Comparison of ENCODE assay signal across 19 cellular contexts in the genomic region with DNA sequence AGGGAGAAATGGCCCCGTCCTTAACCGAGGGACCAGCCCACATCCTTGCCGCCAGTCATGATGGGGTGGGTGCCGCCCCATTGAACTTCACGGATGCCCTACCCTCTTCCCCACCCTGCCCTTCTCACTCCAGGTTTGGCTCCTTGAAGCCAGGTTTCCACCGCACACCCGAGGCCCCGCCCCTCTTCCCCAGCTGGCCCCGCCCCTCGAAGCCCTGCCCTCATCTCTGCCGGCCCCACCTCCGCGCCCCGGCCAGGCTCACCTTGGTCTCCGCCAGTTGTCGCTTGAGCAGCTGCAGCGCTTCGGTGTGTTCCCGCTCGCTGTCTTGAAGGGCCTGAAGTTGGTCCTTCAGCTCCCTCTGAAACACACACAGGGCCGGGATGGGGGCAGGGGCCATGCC. TPM values are rescaled to one million over a fixed set of nuclear protein-coding genes. Genes with fewer than 3 reads are reported as not detected.
DNase-seq lines count a peak whose midpoint lies in the region; ATAC-seq lines count a peak whose summit lies in the region.
"Had no signal": no experiment of that assay in that cellular context is flagged by ENCODE, and none has a peak within 500 bp of the region (broad histone marks: within the 10 kb centered on the region; RNA-seq: fewer than 3 reads in every experiment).

No MANE protein-coding gene starts in this region.

- peak overlapping the region; percentile 40 for H3K14ac ChIP-seq in neuronal stem cell (ENCODE audit: low read length)

- no peaks in the 10 kb centered on the region for H3K9me3 Mint-ChIP-seq in activated T-helper 17 cell treated with anti-CD3 and anti-CD28 coated beads, Interleukin-2, amount 50 U/mL, for 72 hours

- no peak overlapping the region for H3K4me2 ChIP-seq in neuronal stem cell (ENCODE audit: insufficient read depth, low read length, poor library complexity, severe bottlenecking)
- H3K4me2 ChIP-seq: A549, KMS-11 had no signal

- no peak overlapping the region for H3K4me3 ChIP-seq in H7 (ENCODE audit: insufficient read depth, low read depth, low read length)
- H3K4me3 ChIP-seq in neuronal stem cell (ENCODE audit: low read length in 2 of 2): no peak overlapping the region
- H3K4me3 ChIP-seq: A549 had no signal

- peaks cover 0 to 29% of the 10 kb centered on the region in 2 donors for H3K9me3 ChIP-seq in neuronal stem cell (replicated peaks in 1 of 2; ENCODE audit: control insufficient read depth in 2 of 2, insufficient read depth in 1 of 2, low read depth in 1 of 2, low read length in 2 of 2)
- H3K9me3 ChIP-seq: A549 had no signal

- H3K27me3 ChIP-seq in H7 (ENCODE audit: control insufficient read depth, insufficient read depth, low read length) (no peaks in the 10 kb centered on the region), neuronal stem cell (ENCODE audit: control insufficient read depth in 3 of 3, insufficient read depth in 3 of 3, low read depth in 1 of 3, low read length in 3 of 3) (no peaks in the 10 kb centered on the region)

- no peak overlapping the region for H3K4ac ChIP-seq in neuronal stem cell (ENCODE audit: low read length)

- H3K27ac Mint-ChIP-seq in activated T-helper 17 cell treated with anti-CD3 and anti-CD28 coated beads, Interleukin-2, amount 50 U/mL, for 72 hours: peak overlapping the region; percentile 58

- no peak overlapping the region for H2BK15ac ChIP-seq in neuronal stem cell (ENCODE audit: low read length)

- no peak overlapping the region for H4K8ac ChIP-seq in neuronal stem cell (ENCODE audit: low read depth, low read length)

- H2BK12ac ChIP-seq in neuronal stem cell (ENCODE audit: low read length): no peak overlapping the region

- peaks cover 41 to 58% of the 10 kb centered on the region in 2 donors for H3K4me1 ChIP-seq in neuronal stem cell (ENCODE audit: control insufficient read depth in 2 of 2, insufficient read depth in 1 of 2, low read depth in 1 of 2, low read length in 2 of 2)
- H3K4me1 ChIP-seq: A549 had no signal

- H2BK120ac ChIP-seq in neuronal stem cell (ENCODE audit: low read depth, low read length): no peak overlapping the region

- no peak overlapping the region for H4K91ac ChIP-seq in neuronal stem cell (ENCODE audit: low read depth, low read length, poor library complexity)

- no peak for ATAC-seq in activated T-helper 17 cell treated with anti-CD3 and anti-CD28 coated beads, Interleukin-2, amount 50 U/mL, for 72 hours (replicated peaks)
- no peak for ATAC-seq in HG03135 (IDR thresholded peaks at IDR 0.05; ENCODE audit: unreplicated experiment)
- no peak for ATAC-seq in HG02623 (IDR thresholded peaks at IDR 0.05; ENCODE audit: unreplicated experiment)
- ATAC-seq: Panc1 had no signal

- no peaks in the 10 kb centered on the region; the same call in 1 of the 2 replicates for H3K36me3 ChIP-seq in H7 (replicated peaks; ENCODE audit: control insufficient read depth, insufficient read depth, low read length)
- peaks cover 0 to 48% of the 10 kb centered on the region in 2 donors for H3K36me3 ChIP-seq in neuronal stem cell (replicated peaks in 1 of 2; ENCODE audit: control insufficient read depth in 2 of 2, insufficient read depth in 2 of 2, low read length in 2 of 2)

- no peak overlapping the region for H3K27ac ChIP-seq in neuronal stem cell (replicated peaks; ENCODE audit: low read length)
- H3K27ac ChIP-seq: A549, KMS-11 had no signal

- no peaks in the 10 kb centered on the region for H3K4me1 Mint-ChIP-seq in activated T-helper 17 cell treated with anti-CD3 and anti-CD28 coated beads, Interleukin-2, amount 50 U/mL, for 72 hours

- H2BK5ac ChIP-seq in neuronal stem cell (ENCODE audit: low read length): no peak overlapping the region

- H2AFZ ChIP-seq in neuronal stem cell (ENCODE audit: low read length): no peak overlapping the region

- no peak overlapping the region for H3K23ac ChIP-seq in neuronal stem cell (ENCODE audit: low read depth, low read length, poor library complexity)

- no peaks in the 10 kb centered on the region for H3K27me3 Mint-ChIP-seq in activated T-helper 17 cell treated with anti-CD3 and anti-CD28 coated beads, Interleukin-2, amount 50 U/mL, for 72 hours

- no CpG with 5 or more reads among the region's 21 CpGs for WGBS in neuronal stem cell (ENCODE audit: extremely low coverage in 2 of 2, insufficient read length in 2 of 2, insufficient replicate concordance in 1 of 2), 2 donors

- peaks cover 9% of the 10 kb centered on the region for H3K36me3 Mint-ChIP-seq in activated T-helper 17 cell treated with anti-CD3 and anti-CD28 coated beads, Interleukin-2, amount 50 U/mL, for 72 hours (ENCODE audit: low read depth)

- no peak overlapping the region for H3K4me3 Mint-ChIP-seq in activated T-helper 17 cell treated with anti-CD3 and anti-CD28 coated beads, Interleukin-2, amount 50 U/mL, for 72 hours

- DNase-seq in H7: peak; percentile 98
- peak; percentile 91 for DNase-seq in iPS-NIHi11 (ENCODE audit: low spot score)
- no peak for DNase-seq in neuronal stem cell (ENCODE audit: low spot score)
- no peak for DNase-seq in COR-L47 (lab: John Stamatoyannopoulos, UW)
- DNase-seq in activated naive CD4-positive, alpha-beta T cell treated with Interleukin-2 at 50 U/mL for 16 hours: no peak
- DNase-seq: C1 segment of cervical spinal cord, DMS 273 treated with DMSO at 0.1 percent for 48 hours, EL, HCEC 1CT, NCI-H1436, NCI-H2029, NCI-H510A, NCI-H82 had no signal

- H3K9ac ChIP-seq in neuronal stem cell (ENCODE audit: low read depth, low read length, poor library complexity): no peak overlapping the region
- H3K9ac ChIP-seq: KMS-11 had no signal

- peak overlapping the region; percentile 54 for H2AK5ac ChIP-seq in neuronal stem cell (ENCODE audit: low read depth, low read length)

- H3K79me1 ChIP-seq in neuronal stem cell (ENCODE audit: low read depth, low read length): no peaks in the 10 kb centered on the region

- H3K18ac ChIP-seq in neuronal stem cell (ENCODE audit: low read length): no peak overlapping the region

RNA-seq across cellular contexts. Expression of a gene that starts 16.6 kb away (rescaled TPM):
- total RNA-seq in H7 (2014; rRNA removed; shearing (Covaris generic)): 10.6 and 13.2 TPM in 2 replicates
- 1 to 10 TPM; 4.3 to 6.5 TPM for total RNA-seq in activated T-helper 17 cell treated with anti-CD3 and anti-CD28 coated beads, Interleukin-2, amount 50 U/mL, for 72 hours
- polyA plus RNA-seq in neuronal stem cell (2013, experiment 1 of 2): 3.4 TPM
- polyA plus RNA-seq in neuronal stem cell (2013, experiment 2 of 2): 3.4 TPM

Comparison
In these comparisons a context has a peak if more than half of its experiments do, and no peak if none do; other contexts are left out.
1. DNase-seq: peak in H7 (single experiment) and iPS-NIHi11 (single experiment); none in neuronal stem cell (single experiment), COR-L47 (single experiment) and activated naive CD4-positive, alpha-beta T cell treated with Interleukin-2 at 50 U/mL for 16 hours (single experiment).